ENCODE assay signal across 27 cellular contexts in genomic region chr12:21717756-21718155, GRCh38. TPM values are rescaled to one million over a fixed set of nuclear protein-coding genes. Genes with fewer than 3 reads are reported as not detected.
"Had no signal": no experiment of that assay in that cellular context is flagged by ENCODE, and none has a peak within 500 bp of the region (broad histone marks: within the 10 kb centered on the region; RNA-seq: fewer than 3 reads in every experiment).

No MANE protein-coding gene starts in this region.

- H3K4me3 ChIP-seq: ascending aorta, Peyer's patch, SJSA1 had no signal

- H3K4me1 ChIP-seq: ascending aorta, Peyer's patch, SJSA1 had no signal

- DNase-seq: activated CD4-positive, alpha-beta T cell treated with anti-CD3 and anti-CD28 coated beads, Interleukin-2, amount 10 ng/mL, durations not matched to agents 24 days and 14 days; activated CD4-positive, alpha-beta T cell treated with anti-CD3 and anti-CD28 coated beads, Interleukin-2, amount 50 U/mL, for 4 hours; activated CD8-positive, alpha-beta T cell treated with anti-CD3 and anti-CD28 coated beads for 36 hours; activated gamma-delta T cell; activated naive CD4-positive, alpha-beta T cell treated with Interleukin-2 at 50 U/mL for 16 hours; activated naive CD8-positive, alpha-beta T cell treated with anti-CD3 and anti-CD28 coated beads, Interleukin-2, amount 10 ng/mL, durations not matched to agents 7 days and 5 days; activated T-cell treated with anti-CD3 and anti-CD28 coated beads, Interleukin-2, amount 50 U/mL, for 24 hours; amygdala; MM.1S; MV-4-11; NCI-H1092; NCI-H1436 treated with DMSO at 0.1 percent for 48 hours; NCI-H1694 treated with DMSO at 0.1 percent for 48 hours; NCI-H2029; NCI-H345; NCI-H526; NCI-H748 treated with DMSO at 0.1 percent for 48 hours; NK-92 treated with Interleukin-12 subunit alpha and Interleukin-12 subunit beta, amount 100 ng/mL, for 24 hours; PC-3; Peyer's patch; RPMI8226; SHP77 treated with DMSO at 0.1 percent for 48 hours; SK-N-SH had no signal

- H3K9me3 ChIP-seq: ascending aorta, Peyer's patch, SJSA1, SK-N-SH had no signal

- H3K36me3 ChIP-seq: ascending aorta, Peyer's patch, SJSA1 had no signal

- H3K27ac ChIP-seq: ascending aorta, KMS-11, Peyer's patch, SJSA1 had no signal

- ATAC-seq: activated CD8-positive, alpha-beta T cell treated with anti-CD3 and anti-CD28 coated beads for 36 hours; PC-3 had no signal

- H3K27me3 ChIP-seq: ascending aorta, Peyer's patch, SJSA1 had no signal

RNA-seq across cellular contexts. Expression of gene KCNJ8, which starts 56.8 kb away (rescaled TPM):
- total RNA-seq: activated CD4-positive, alpha-beta T cell treated with anti-CD3 and anti-CD28 coated beads, Interleukin-2, amount 10 ng/mL, durations not matched to agents 24 days and 14 days; activated CD8-positive, alpha-beta T cell treated with anti-CD3 and anti-CD28 coated beads for 36 hours; activated naive CD8-positive, alpha-beta T cell treated with anti-CD3 and anti-CD28 coated beads, Interleukin-2, amount 10 ng/mL, durations not matched to agents 7 days and 5 days; activated T-helper 2 cell treated with anti-CD3 and anti-CD28 coated beads, Interferon-gamma antibody, Interleukin-2, Interleukin-4, amounts not matched to agents 10 μg/mL and 5 μg/mL and 100 μg/mL, durations not matched to agents 14 hours and 24 hours and 36 hours; SJSA1 had no signal
